1 cellular context compared by ENCODE assay signal in the genomic region with DNA sequence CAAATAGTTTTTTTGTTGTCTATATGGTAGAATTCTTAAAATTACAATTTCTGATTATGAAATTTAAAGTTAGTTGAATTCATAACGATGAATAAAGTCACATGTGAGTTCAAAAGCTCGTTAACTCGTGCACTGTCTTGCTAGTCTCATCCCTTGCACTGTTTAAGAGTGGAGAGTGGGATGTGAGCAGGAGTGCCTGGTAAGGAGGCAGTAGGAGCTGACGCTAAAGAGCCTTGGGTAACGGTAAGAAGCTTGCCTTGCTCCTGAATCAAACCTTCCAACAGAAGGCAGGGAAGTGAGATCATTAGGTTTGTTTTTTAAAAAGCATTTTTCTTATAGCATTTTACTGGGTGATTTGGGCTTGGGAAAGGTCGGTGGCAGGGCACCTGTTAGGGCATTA.
TF ChIP-seq lines count a peak whose summit lies in the region.

No MANE protein-coding gene starts in this region.

TF ChIP-seq in GM23338, 12 proteins besides CTCF, POLR2A, EP300 and RAD21 (continued from another document):
- TF ChIP-seq EZH2phosphoT487 (IDR thresholded peaks at IDR 0.05; ENCODE audit: unreplicated experiment) (no peak), ZNF331 (CRISPR knock-in tag; IDR thresholded peaks at IDR 0.05; ENCODE audit: low read depth) (no peak)
